ENCODE assay signal across 8 cellular contexts in the genomic region with DNA sequence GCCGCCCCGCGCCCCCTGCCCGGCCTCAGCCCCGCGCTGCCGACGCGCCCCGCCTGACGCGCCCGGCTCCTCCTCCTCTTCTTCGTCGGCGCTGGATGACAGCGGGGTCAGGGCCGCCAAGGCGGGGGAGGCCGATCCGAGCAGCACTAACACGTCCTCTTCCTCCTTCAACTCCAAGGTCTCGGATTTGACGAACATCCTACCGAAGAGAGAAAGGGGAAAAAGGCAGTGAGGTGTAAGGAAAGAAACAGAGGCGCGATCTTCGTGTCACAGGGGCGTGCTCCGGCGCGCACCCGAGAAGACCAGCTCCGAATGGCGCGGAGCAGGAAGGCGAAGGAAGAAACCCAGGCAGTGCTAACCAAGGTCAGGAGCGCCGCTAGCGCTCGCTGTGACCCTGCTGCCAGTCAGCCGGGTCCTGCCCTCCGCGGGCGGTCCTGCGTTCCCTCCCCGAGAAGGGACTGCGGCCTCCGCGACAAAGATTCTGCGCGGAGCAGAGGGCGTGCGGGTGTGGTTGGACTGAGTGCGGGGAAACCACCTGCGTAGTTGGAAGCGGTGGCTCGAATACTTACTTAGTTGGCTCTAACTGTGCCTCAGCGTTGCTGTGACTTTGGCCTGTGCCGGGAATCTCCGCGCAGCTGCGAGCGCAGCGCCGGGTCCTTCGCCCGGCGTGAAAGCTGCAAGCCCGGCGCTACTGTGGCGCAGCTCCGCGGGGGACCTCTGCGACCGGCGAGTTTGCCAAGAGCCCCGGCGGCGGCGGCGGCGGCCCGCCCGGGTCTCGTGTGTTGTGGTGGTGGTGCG. TPM values are rescaled to one million over a fixed set of nuclear protein-coding genes. Genes with fewer than 3 reads are reported as not detected.
DNase-seq lines count a peak whose midpoint lies in the region; ATAC-seq and TF ChIP-seq lines count a peak whose summit lies in the region.

No MANE protein-coding gene starts in this region.

- in situ Hi-C loops in IMR-90 (cut with MboI; ENCODE audit: low sequenced_read_pairs), result no loop called here

- H3K4me1 ChIP-seq in IMR-90 (ENCODE audit: control insufficient read depth, insufficient read depth, low read length) (no peaks in the 10 kb centered on the region; the same call in 1 of the 2 replicates), neural progenitor cell (peaks cover 60% of the 10 kb centered on the region)

- H3K9me3 Mint-ChIP-seq in neural progenitor cell, result peaks cover 8% of the 10 kb centered on the region

- H2BK20ac ChIP-seq in IMR-90 (ENCODE audit: low read depth, low read length), result no peak overlapping the region

- no peak for TF ChIP-seq RAD21 in IMR-90 (IDR thresholded peaks at IDR 0.05; ENCODE audit: low read length)

- H3K79me2 ChIP-seq in neural progenitor cell (ENCODE audit: low read depth), result no peaks in the 10 kb centered on the region

- CTCF ChIA-PET in IMR-90 (lab: Yijun Ruan, JAX), result interaction anchor here (0.9 to 1.0 kb wide), 2 partner anchors 9 to 166 kb away, joined by 3 to 5 read pairs; no protein-coding TSS in a partner anchor

- H3K27ac Mint-ChIP-seq in neural progenitor cell, result no peak overlapping the region

- H3K9ac ChIP-seq in IMR-90 (ENCODE audit: low read depth, low read length), result no peak overlapping the region
- no peak overlapping the region for H3K9ac ChIP-seq in neural progenitor cell

- ATAC-seq in GM21717 (IDR thresholded peaks at IDR 0.05; ENCODE audit: unreplicated experiment) (peak; percentile 47), IMR-90 (ENCODE audit: low read depth) (peak; percentile 68)
- ATAC-seq in activated CD4-positive, CD25-positive, alpha-beta regulatory T cell treated with anti-CD3 and anti-CD28 coated beads, Interleukin-2, amount 50 U/mL, for 24 hours, result peak; percentile 57 to 62

- H2BK15ac ChIP-seq in IMR-90 (ENCODE audit: low read depth, low read length), result no peak overlapping the region

- no peaks in the 10 kb centered on the region for H3K9me1 ChIP-seq in IMR-90 (ENCODE audit: insufficient read depth, low read length)

- intact Hi-C loops in IMR-90 (cut with micrococcal nuclease), result no loop called here

- H4K20me1 ChIP-seq in IMR-90 (ENCODE audit: insufficient read depth, low read length), result no peaks in the 10 kb centered on the region
- peaks cover 70% of the 10 kb centered on the region for H4K20me1 ChIP-seq in neural progenitor cell (ENCODE audit: low read depth)

- H3F3A ChIP-seq in neural progenitor cell (ENCODE audit: low read depth), result peaks cover 71% of the 10 kb centered on the region

- no peak overlapping the region for H3K23ac ChIP-seq in IMR-90 (ENCODE audit: low read depth, low read length)

- H4K91ac ChIP-seq in IMR-90 (ENCODE audit: insufficient read depth, low read depth, low read length), result no peak overlapping the region

- H3K27ac ChIP-seq in IMR-90 (ENCODE audit: insufficient read depth, low read length) (no peak overlapping the region), neural progenitor cell (no peak overlapping the region)

- peak overlapping the region; percentile 93 for H3K4me3 Mint-ChIP-seq in neural progenitor cell

- no peak overlapping the region for H2BK120ac ChIP-seq in IMR-90 (ENCODE audit: low read depth, low read length)

- H3K4ac ChIP-seq in IMR-90 (ENCODE audit: low read depth, low read length), result no peak overlapping the region

- POLR2A ChIA-PET in IMR-90 (lab: Charles Lee; ENCODE audit: unreplicated experiment), result no interaction called here

- H2BK5ac ChIP-seq in IMR-90 (ENCODE audit: low read depth, low read length, poor library complexity, severe bottlenecking), result no peak overlapping the region

- TF ChIP-seq POLR2A in IMR-90 (IDR thresholded peaks at IDR 0.05; ENCODE audit: low read depth, low read length), result no peak

- H4K5ac ChIP-seq in IMR-90 (ENCODE audit: low read depth, low read length), result no peak overlapping the region

- DNase-seq in NCI-H446 (lab: John Stamatoyannopoulos, UW) (peak; percentile 36 to 59), NCI-H446 treated with DMSO at 0.1 percent for 48 hours (lab: John Stamatoyannopoulos, UW) (no peak), IMR-90 (no peak), fibroblast of pulmonary artery (ENCODE audit: low read depth) (peak; percentile 33), neural progenitor cell (ENCODE audit: low spot score) (peak; percentile 68), SHP77 treated with DMSO at 0.1 percent for 48 hours (lab: John Stamatoyannopoulos, UW) (no peak)

- no peak overlapping the region for H3K18ac ChIP-seq in IMR-90 (ENCODE audit: low read depth, low read length)

- TF ChIP-seq CTCF in IMR-90 (conservative IDR thresholded peaks at IDR 0.05; ENCODE audit: low read depth, low read length) (no peak), fibroblast of pulmonary artery (IDR thresholded peaks at IDR 0.05; ENCODE audit: low read length, missing control alignments) (no peak), neural progenitor cell (IDR thresholded peaks at IDR 0.05) (no peak)

- H3K27me3 ChIP-seq in IMR-90 (ENCODE audit: control insufficient read depth, insufficient read depth, low read length) (peaks cover 85% of the 10 kb centered on the region), neural progenitor cell (peaks cover 99% of the 10 kb centered on the region)

- WGBS in IMR-90 (ENCODE audit: extremely low coverage in 2 of 2, insufficient read length in 1 of 2), 2 experiments, result 0% methylated on average over 24 of the region's 87 CpGs; no CpG with 5 or more reads in 1 of the 2 experiments

- dilution Hi-C loops in IMR-90 (cut with HindIII; ENCODE audit: low sequenced_read_pairs, unreplicated experiment), result no loop called here

- peaks cover 1% of the 10 kb centered on the region for H3K36me3 Mint-ChIP-seq in neural progenitor cell

- H3K9me3 ChIP-seq in IMR-90 (ENCODE audit: control insufficient read depth, insufficient read depth, low read length) (peaks cover 15% of the 10 kb centered on the region), neural progenitor cell (ENCODE audit: low read depth) (no peaks in the 10 kb centered on the region)

- no peak overlapping the region for H2AK5ac ChIP-seq in IMR-90 (ENCODE audit: low read depth, low read length)

- no TSS peak for BruUV-seq in IMR-90 (replicated peaks; lab: Mats Ljungman, UMichigan)

- H3K4me3 ChIP-seq in IMR-90 (ENCODE audit: insufficient read depth, low read depth, low read length) (peak overlapping the region; percentile 67), fibroblast of pulmonary artery (replicated peaks; ENCODE audit: low read depth, low read length) (peak overlapping the region; percentile 50), neural progenitor cell (peak overlapping the region; percentile 51)

- no peak overlapping the region for H4K8ac ChIP-seq in IMR-90 (ENCODE audit: low read depth in 2 of 2, low read length in 2 of 2)

- H3K36me3 ChIP-seq in IMR-90 (ENCODE audit: control insufficient read depth, insufficient read depth, low read length) (no peaks in the 10 kb centered on the region), neural progenitor cell (no peaks in the 10 kb centered on the region)

- H2AK9ac ChIP-seq in IMR-90 (replicated peaks; ENCODE audit: low read depth, low read length, poor library complexity), result peak overlapping the region; percentile 20

- H2AFZ ChIP-seq in IMR-90 (replicated peaks; ENCODE audit: low read length, poor library complexity) (peak overlapping the region; percentile 83), neural progenitor cell (replicated peaks) (no peak overlapping the region)

- no peak overlapping the region for H3K56ac ChIP-seq in IMR-90 (ENCODE audit: extremely low read depth, insufficient read depth, low read length)

- no peaks in the 10 kb centered on the region for H3K79me1 ChIP-seq in IMR-90 (ENCODE audit: low read depth in 1 of 2, low read length in 2 of 2)

- H3K4me2 ChIP-seq in IMR-90 (ENCODE audit: low read depth, low read length) (peak overlapping the region; percentile 100), neural progenitor cell (peak overlapping the region; percentile 93)

- H3K4me1 Mint-ChIP-seq in neural progenitor cell, result peaks cover 59% of the 10 kb centered on the region

- H3K27me3 Mint-ChIP-seq in neural progenitor cell (ENCODE audit: insufficient read depth, low read depth), result peaks cover 84% of the 10 kb centered on the region

- H3K14ac ChIP-seq in IMR-90 (replicated peaks; ENCODE audit: low read depth, low read length), result no peak overlapping the region

TF ChIP-seq in IMR-90, 13 proteins besides CTCF, POLR2A, EP300 and RAD21:
- TF ChIP-seq NFE2L2 (IDR thresholded peaks at IDR 0.05; ENCODE audit: low read depth, low read length) (no peak), SMC3 (IDR thresholded peaks at IDR 0.05; ENCODE audit: low read depth, low read length) (no peak), CEBPB (IDR thresholded peaks at IDR 0.05; ENCODE audit: low read depth, low read length) (no peak), MAFK (IDR thresholded peaks at IDR 0.05; ENCODE audit: low read depth, low read length) (no peak), CHD1 (IDR thresholded peaks at IDR 0.05; ENCODE audit: low read depth, low read length) (no peak), RCOR1 (IDR thresholded peaks at IDR 0.05; ENCODE audit: insufficient replicate concordance, low read length) (no peak), MAZ (IDR thresholded peaks at IDR 0.05; ENCODE audit: borderline replicate concordance, low read depth, low read length) (no peak)
- TF ChIP-seq, protein P1, sequence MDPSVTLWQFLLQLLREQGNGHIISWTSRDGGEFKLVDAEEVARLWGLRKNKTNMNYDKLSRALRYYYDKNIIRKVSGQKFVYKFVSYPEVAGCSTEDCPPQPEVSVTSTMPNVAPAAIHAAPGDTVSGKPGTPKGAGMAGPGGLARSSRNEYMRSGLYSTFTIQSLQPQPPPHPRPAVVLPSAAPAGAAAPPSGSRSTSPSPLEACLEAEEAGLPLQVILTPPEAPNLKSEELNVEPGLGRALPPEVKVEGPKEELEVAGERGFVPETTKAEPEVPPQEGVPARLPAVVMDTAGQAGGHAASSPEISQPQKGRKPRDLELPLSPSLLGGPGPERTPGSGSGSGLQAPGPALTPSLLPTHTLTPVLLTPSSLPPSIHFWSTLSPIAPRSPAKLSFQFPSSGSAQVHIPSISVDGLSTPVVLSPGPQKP (IDR thresholded peaks at IDR 0.05; ENCODE audit: borderline replicate concordance, low read depth, low read length), result no peak

RNA-seq across cellular contexts. Expression of a gene that starts 0.5 kb away (rescaled TPM):
- total RNA-seq in IMR-90 (2012; rRNA removed), result not detected in 2 replicates
- not detected in 2 replicates for polyA plus RNA-seq in IMR-90 (2012; rRNA removed)
- not detected in 2 replicates for polyA plus RNA-seq in IMR-90 (2012; cell fraction: cytosol; rRNA removed)
- not detected in 2 replicates for polyA plus RNA-seq in IMR-90 (2012; cell fraction: nucleus; rRNA removed; ENCODE audit: low replicate concordance)
- total RNA-seq in neural progenitor cell (ENCODE audit: low replicate concordance), result 0.09 and 0.90 TPM in 2 replicates

Comparison
In these comparisons a context has a peak if more than half of its experiments do, and no peak if none do; other contexts are left out.
1. DNase-seq: peak in NCI-H446 (2 of 2), fibroblast of pulmonary artery (single experiment) and neural progenitor cell (single experiment); none in NCI-H446 treated with DMSO at 0.1 percent for 48 hours (single experiment), IMR-90 (single experiment) and SHP77 treated with DMSO at 0.1 percent for 48 hours (single experiment).
2. Peak in every context shown above with its lines, with median percentiles within 50 percentile points of each other: ATAC-seq and H3K4me3 ChIP-seq.